In genomic region chr3:158841387-158841786, GRCh38 we compare ENCODE assay signal across 22 cellular contexts.
"Had no signal": no experiment of that assay in that cellular context is flagged by ENCODE, and none has a peak within 500 bp of the region (broad histone marks: within the 10 kb centered on the region; RNA-seq: fewer than 3 reads in every experiment).

No MANE protein-coding gene starts in this region.

- FAIRE-seq: pancreas had no signal

- DNase-seq: heart right ventricle; islet precursor cell; left ventricle myocardium inferior; midbrain; mucosa of descending colon; natural killer cell; nucleus accumbens; pancreas; psoas muscle; right lobe of liver; stimulated activated CD4-positive, alpha-beta T cell treated with anti-CD3 and anti-CD28 coated beads, Interleukin-1b, Interleukin-23, amount 100 ng/mL, for 48 hours; stimulated activated CD4-positive, alpha-beta T cell treated with anti-CD3 and anti-CD28 coated beads, Interleukin-2, amount 100 ng/mL, for 48 hours; stimulated activated CD4-positive, alpha-beta T cell treated with anti-CD3 and anti-CD28 coated beads, Interleukin-4, amount 100 ng/mL, for 4 hours; stimulated activated CD8-positive, alpha-beta memory T cell treated with anti-CD3 and anti-CD28 coated beads, Interleukin-4, amount 100 ng/mL, for 48 hours; stimulated activated naive B cell treated with anti-CD40 and anti-IgM and Interleukin-4, amounts not matched to agents 10 μg/mL and 1 μg/mL and 100 μg/mL, for 72 hours; substantia nigra had no signal

- H3K4me1 Mint-ChIP-seq: stimulated activated naive B cell treated with anti-CD40 and anti-IgM and Interleukin-4, amounts not matched to agents 10 μg/mL and 1 μg/mL and 100 μg/mL, for 72 hours had no signal

- ATAC-seq: heart right ventricle; mucosa of descending colon; pancreas; psoas muscle; right lobe of liver; stimulated activated naive B cell treated with anti-CD40 and anti-IgM and Interleukin-4, amounts not matched to agents 10 μg/mL and 1 μg/mL and 100 μg/mL, for 72 hours had no signal

- H3K4me3 Mint-ChIP-seq: natural killer cell; stimulated activated naive B cell treated with anti-CD40 and anti-IgM and Interleukin-4, amounts not matched to agents 10 μg/mL and 1 μg/mL and 100 μg/mL, for 72 hours; stimulated activated naive CD8-positive, alpha-beta T cell treated with anti-CD3 and anti-CD28 coated beads, Interleukin-15, Interleukin-2, amounts not matched to agents 100 ng/mL and 50 ng/mL, for 24 hours; type B pancreatic cell had no signal

- H3K27me3 Mint-ChIP-seq: stimulated activated naive CD8-positive, alpha-beta T cell treated with anti-CD3 and anti-CD28 coated beads, Interleukin-15, Interleukin-2, amounts not matched to agents 100 ng/mL and 50 ng/mL, for 24 hours had no signal

- H3K27me3 ChIP-seq: heart right ventricle, hepatocyte, pancreas, right lobe of liver had no signal

- H3K27ac Mint-ChIP-seq: natural killer cell; stimulated activated naive B cell treated with anti-CD40 and anti-IgM and Interleukin-4, amounts not matched to agents 10 μg/mL and 1 μg/mL and 100 μg/mL, for 72 hours; stimulated activated naive CD8-positive, alpha-beta T cell treated with anti-CD3 and anti-CD28 coated beads, Interleukin-15, Interleukin-2, amounts not matched to agents 100 ng/mL and 50 ng/mL, for 24 hours; type B pancreatic cell had no signal

- H3K4me3 ChIP-seq: heart right ventricle, hepatocyte, left ventricle myocardium inferior, lung, mucosa of descending colon, pancreas, psoas muscle, right lobe of liver, smooth muscle cell, tibial nerve had no signal

- H3K27ac ChIP-seq: heart right ventricle, hepatocyte, left ventricle myocardium inferior, pancreas, psoas muscle, right lobe of liver, tibial nerve had no signal

- H3K9me3 Mint-ChIP-seq: natural killer cell; stimulated activated naive B cell treated with anti-CD40 and anti-IgM and Interleukin-4, amounts not matched to agents 10 μg/mL and 1 μg/mL and 100 μg/mL, for 72 hours; stimulated activated naive CD8-positive, alpha-beta T cell treated with anti-CD3 and anti-CD28 coated beads, Interleukin-15, Interleukin-2, amounts not matched to agents 100 ng/mL and 50 ng/mL, for 24 hours; type B pancreatic cell had no signal

- H3K4me2 ChIP-seq: hepatocyte, smooth muscle cell had no signal

- H3K9me3 ChIP-seq: heart right ventricle, left ventricle myocardium inferior, mucosa of descending colon, pancreas, psoas muscle, right lobe of liver, tibial nerve had no signal

- H3K36me3 ChIP-seq: heart right ventricle, left ventricle myocardium inferior, pancreas, right lobe of liver, tibial nerve had no signal

- H3K36me3 Mint-ChIP-seq: natural killer cell; stimulated activated naive B cell treated with anti-CD40 and anti-IgM and Interleukin-4, amounts not matched to agents 10 μg/mL and 1 μg/mL and 100 μg/mL, for 72 hours; type B pancreatic cell had no signal

- H3K4me1 ChIP-seq: heart right ventricle, left ventricle myocardium inferior, psoas muscle, tibial nerve had no signal

- H2AFZ ChIP-seq: hepatocyte had no signal
